11 cellular contexts compared by ENCODE assay signal in the genomic region with DNA sequence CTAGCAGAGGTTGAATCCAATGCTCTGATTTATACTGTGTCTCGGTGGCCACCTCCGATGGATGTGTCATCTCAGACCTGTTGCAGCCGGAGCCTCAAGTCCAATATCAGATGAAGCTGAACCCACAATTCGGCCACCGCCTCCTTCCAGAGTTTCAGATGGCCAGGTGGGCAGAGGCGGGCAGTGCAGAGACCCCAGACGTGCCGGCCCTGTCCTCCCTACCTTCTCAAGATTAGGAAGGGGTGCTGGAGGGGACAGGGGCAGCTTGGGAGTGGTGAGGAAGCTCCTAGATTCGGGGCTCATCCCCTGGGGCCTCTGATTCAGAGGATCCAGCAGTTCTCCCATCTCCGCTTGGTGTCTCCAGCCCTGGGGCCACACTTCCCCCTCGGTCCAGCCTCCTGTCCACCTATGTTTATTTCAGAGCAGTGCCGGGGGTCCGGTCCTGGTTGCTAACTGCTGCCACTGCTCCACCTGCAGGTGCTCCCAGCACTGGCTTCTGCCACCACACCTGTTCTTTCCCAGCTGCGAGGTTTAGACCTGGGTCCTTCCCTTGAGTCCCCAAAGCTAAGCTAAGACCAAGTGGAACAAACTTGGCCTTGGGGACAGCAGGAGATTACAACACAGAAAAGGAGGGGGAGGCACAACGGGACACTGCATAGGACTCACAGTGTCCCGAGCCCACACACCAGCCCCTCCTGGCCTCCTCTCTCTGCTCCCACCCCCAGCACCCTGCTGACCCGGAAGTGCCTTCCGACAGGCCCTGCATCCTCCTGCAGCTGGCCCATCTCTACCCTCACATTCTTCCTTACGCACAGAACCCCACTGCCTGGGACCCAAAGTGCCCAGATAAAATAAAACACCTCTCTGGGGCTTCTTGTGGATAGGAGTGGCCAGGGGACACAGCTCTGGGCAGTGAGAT.
DNase-seq lines count a peak whose midpoint lies in the region; ATAC-seq, FAIRE-seq and TF ChIP-seq lines count a peak whose summit lies in the region.
"Had no signal": no experiment of that assay in that cellular context is flagged by ENCODE, and none has a peak within 500 bp of the region (broad histone marks: within the 10 kb centered on the region; RNA-seq: fewer than 3 reads in every experiment).

No MANE protein-coding gene starts in this region.

- H3K27ac Mint-ChIP-seq in CD4-positive, alpha-beta memory T cell: peak overlapping the region in 3 of 7 donors; percentile 41 to 87 (median 68)
- H3K27ac Mint-ChIP-seq in WTC11: no peak overlapping the region
- H3K27ac Mint-ChIP-seq in naive thymus-derived CD4-positive, alpha-beta T cell: peak overlapping the region in 5 of 9 donors; percentile 36 to 70 (median 52)

- TF ChIP-seq EP300 in esophagus muscularis mucosa (IDR thresholded peaks at IDR 0.05): no peak

- POLR2A ChIA-PET in CD4-positive, alpha-beta memory T cell (lab: Charles Lee; ENCODE audit: partially characterized antibody): no interaction called here
- POLR2A ChIA-PET in WTC11 (lab: Charles Lee): no interaction called here
- POLR2A ChIA-PET in naive thymus-derived CD4-positive, alpha-beta T cell (lab: Charles Lee): no interaction called here

- H3K27me3 ChIP-seq in CD4-positive, alpha-beta memory T cell (ENCODE audit: insufficient read depth, low read length): no peaks in the 10 kb centered on the region
- H3K27me3 ChIP-seq in naive thymus-derived CD4-positive, alpha-beta T cell (ENCODE audit: control insufficient read depth in 2 of 2, insufficient read depth in 2 of 2, low read length in 2 of 2): no peaks in the 10 kb centered on the region
- peaks cover 0 to 38% (median 0%) of the 10 kb centered on the region in 4 donors for H3K27me3 ChIP-seq in esophagus muscularis mucosa

- peaks cover 0 to 2% (median 0%) of the 10 kb centered on the region in 8 donors for H3K9me3 Mint-ChIP-seq in CD4-positive, alpha-beta memory T cell
- H3K9me3 Mint-ChIP-seq in WTC11: no peaks in the 10 kb centered on the region
- H3K9me3 Mint-ChIP-seq in naive thymus-derived CD4-positive, alpha-beta T cell: peaks cover 0 to 5% (median 0%) of the 10 kb centered on the region in 11 donors

- CTCF ChIA-PET in CD4-positive, alpha-beta memory T cell (lab: Charles Lee; ENCODE audit: partially characterized antibody): interaction anchor here (1.0 to 1.5 kb wide), 3 partner anchors 10 to 16 kb away, joined by 3 to 5 read pairs (median 4); no protein-coding TSS in a partner anchor
- CTCF ChIA-PET in WTC11 (lab: Charles Lee): interaction anchor here (0.5 to 1.7 kb wide), 6 partner anchors 9 to 488 kb away, joined by 3 to 14 read pairs (median 5); no protein-coding TSS in a partner anchor
- CTCF ChIA-PET in naive thymus-derived CD4-positive, alpha-beta T cell (lab: Charles Lee): no interaction called here

- TF ChIP-seq CTCF in WTC11 (IDR thresholded peaks at IDR 0.05) (no peak), esophagus muscularis mucosa (IDR thresholded peaks at IDR 0.05) (no peak)

- peaks cover 0 to 6% of the 10 kb centered on the region in 2 donors for H3K36me3 Mint-ChIP-seq in CD4-positive, alpha-beta memory T cell
- H3K36me3 Mint-ChIP-seq in WTC11: no peaks in the 10 kb centered on the region
- H3K36me3 Mint-ChIP-seq in naive thymus-derived CD4-positive, alpha-beta T cell: no peaks in the 10 kb centered on the region

- DNase-seq in CD4-positive, alpha-beta memory T cell: no peak
- DNase-seq in H54 (ENCODE audit: insufficient read length, low spot score) (peak; percentile 84), WTC11 (ENCODE audit: low spot score) (no peak), esophagus muscularis mucosa (ENCODE audit: extremely low spot score) (no peak)
- no peak for DNase-seq in naive thymus-derived CD4-positive, alpha-beta T cell
- DNase-seq: NCI-H187 treated with DMSO at 0.1 percent for 48 hours had no signal

- peaks cover 5 to 20% (median 10%) of the 10 kb centered on the region in 4 donors for H3K4me1 Mint-ChIP-seq in CD4-positive, alpha-beta memory T cell
- H3K4me1 Mint-ChIP-seq in WTC11: peaks cover 27% of the 10 kb centered on the region
- H3K4me1 Mint-ChIP-seq in naive thymus-derived CD4-positive, alpha-beta T cell: peaks cover 5 to 22% (median 14%) of the 10 kb centered on the region in 7 donors

- H3K4me3 Mint-ChIP-seq in CD4-positive, alpha-beta memory T cell: peak overlapping the region; percentile 59 to 95 (median 92)
- peak overlapping the region; percentile 85 for H3K4me3 Mint-ChIP-seq in WTC11
- peak overlapping the region; percentile 56 to 99 (median 94) for H3K4me3 Mint-ChIP-seq in naive thymus-derived CD4-positive, alpha-beta T cell

- intact Hi-C loops in CD4-positive, alpha-beta memory T cell (cut with micrococcal nuclease): loop anchor here (5.0 kb wide), 2 partner anchors 114 to 1551 kb away; a partner anchor contains a TSS
- intact Hi-C loops in naive thymus-derived CD4-positive, alpha-beta T cell (cut with micrococcal nuclease): loop anchor here (5.0 to 10.0 kb wide), 5 partner anchors 166 to 1824 kb away; a partner anchor contains a TSS
- intact Hi-C loops in esophagus muscularis mucosa (cut with DNase I): no loop called here

- peaks cover 3 to 6% of the 10 kb centered on the region in 2 donors for H3K27me3 Mint-ChIP-seq in CD4-positive, alpha-beta memory T cell
- peaks cover 36% of the 10 kb centered on the region for H3K27me3 Mint-ChIP-seq in WTC11 (ENCODE audit: low read depth)
- peaks cover 0 to 32% (median 0%) of the 10 kb centered on the region in 5 donors for H3K27me3 Mint-ChIP-seq in naive thymus-derived CD4-positive, alpha-beta T cell

- ATAC-seq in WTC11: no peak
- no peak for ATAC-seq in naive thymus-derived CD4-positive, alpha-beta T cell
- ATAC-seq in HG03045 (IDR thresholded peaks at IDR 0.05; ENCODE audit: unreplicated experiment): no peak
- ATAC-seq in HG03521 (IDR thresholded peaks at IDR 0.05; ENCODE audit: unreplicated experiment): no peak
- no peak for ATAC-seq in HG03457 (IDR thresholded peaks at IDR 0.05; ENCODE audit: unreplicated experiment)
- ATAC-seq: Panc1 had no signal

- H3K4me3 ChIP-seq in CD4-positive, alpha-beta memory T cell (ENCODE audit: low read length in 2 of 2): no peak overlapping the region
- H3K4me3 ChIP-seq in naive thymus-derived CD4-positive, alpha-beta T cell (ENCODE audit: low read length): no peak overlapping the region
- H3K4me3 ChIP-seq in esophagus muscularis mucosa: no peak overlapping the region

- H3K9me3 ChIP-seq in CD4-positive, alpha-beta memory T cell (ENCODE audit: control insufficient read depth in 1 of 2, low read length in 2 of 2): no peaks in the 10 kb centered on the region
- H3K9me3 ChIP-seq in naive thymus-derived CD4-positive, alpha-beta T cell (ENCODE audit: control insufficient read depth in 2 of 3, low read length in 3 of 3): no peaks in the 10 kb centered on the region
- H3K9me3 ChIP-seq in esophagus muscularis mucosa: no peaks in the 10 kb centered on the region

- H3K4me1 ChIP-seq in CD4-positive, alpha-beta memory T cell (ENCODE audit: insufficient read depth, low read length): peaks cover 15% of the 10 kb centered on the region
- H3K4me1 ChIP-seq in naive thymus-derived CD4-positive, alpha-beta T cell (ENCODE audit: control insufficient read depth in 2 of 2, insufficient read depth in 2 of 2, low read length in 2 of 2): peaks cover 11 to 12% of the 10 kb centered on the region in 2 donors
- H3K4me1 ChIP-seq in esophagus muscularis mucosa: peaks cover 17 to 43% (median 40%) of the 10 kb centered on the region in 4 donors

- TF ChIP-seq POLR2A in H54 (IDR thresholded peaks at IDR 0.05; ENCODE audit: low read depth, low read length): no peak
- no peak for TF ChIP-seq POLR2A in esophagus muscularis mucosa (IDR thresholded peaks at IDR 0.05; ENCODE audit: low read depth)

- no peak for FAIRE-seq in H54 (lab: Jason Lieb, UNC)
- FAIRE-seq: HTR-8/SVneo had no signal

- H3K36me3 ChIP-seq in CD4-positive, alpha-beta memory T cell (ENCODE audit: insufficient read depth, low read length): no peaks in the 10 kb centered on the region
- no peaks in the 10 kb centered on the region for H3K36me3 ChIP-seq in naive thymus-derived CD4-positive, alpha-beta T cell (ENCODE audit: control insufficient read depth in 2 of 3, insufficient read depth in 3 of 3, low read length in 3 of 3)
- H3K36me3 ChIP-seq in esophagus muscularis mucosa: no peaks in the 10 kb centered on the region

- no peak overlapping the region for H3K27ac ChIP-seq in CD4-positive, alpha-beta memory T cell (ENCODE audit: low read depth, low read length)
- H3K27ac ChIP-seq in naive thymus-derived CD4-positive, alpha-beta T cell (ENCODE audit: low read depth, low read length): no peak overlapping the region
- no peak overlapping the region for H3K27ac ChIP-seq in esophagus muscularis mucosa (replicated peaks in 1 of 4)

- 86% methylated on average over 11 of the region's 19 CpGs for WGBS in esophagus muscularis mucosa

TF ChIP-seq in WTC11, 78 proteins besides CTCF, POLR2A, EP300 and RAD21 (continues in another document):
- TF ChIP-seq ATF1 (CRISPR knock-in tag; IDR thresholded peaks at IDR 0.05) (no peak), EMX1 (CRISPR knock-in tag; IDR thresholded peaks at IDR 0.05) (no peak), FOXP1 (CRISPR knock-in tag; IDR thresholded peaks at IDR 0.05; ENCODE audit: borderline replicate concordance) (no peak), NR1H2 (CRISPR knock-in tag; IDR thresholded peaks at IDR 0.05) (no peak), ZBTB21 (CRISPR knock-in tag; IDR thresholded peaks at IDR 0.05; ENCODE audit: borderline replicate concordance) (no peak), GABPB1 (CRISPR knock-in tag; IDR thresholded peaks at IDR 0.05) (no peak)
- TF ChIP-seq, protein P1, sequence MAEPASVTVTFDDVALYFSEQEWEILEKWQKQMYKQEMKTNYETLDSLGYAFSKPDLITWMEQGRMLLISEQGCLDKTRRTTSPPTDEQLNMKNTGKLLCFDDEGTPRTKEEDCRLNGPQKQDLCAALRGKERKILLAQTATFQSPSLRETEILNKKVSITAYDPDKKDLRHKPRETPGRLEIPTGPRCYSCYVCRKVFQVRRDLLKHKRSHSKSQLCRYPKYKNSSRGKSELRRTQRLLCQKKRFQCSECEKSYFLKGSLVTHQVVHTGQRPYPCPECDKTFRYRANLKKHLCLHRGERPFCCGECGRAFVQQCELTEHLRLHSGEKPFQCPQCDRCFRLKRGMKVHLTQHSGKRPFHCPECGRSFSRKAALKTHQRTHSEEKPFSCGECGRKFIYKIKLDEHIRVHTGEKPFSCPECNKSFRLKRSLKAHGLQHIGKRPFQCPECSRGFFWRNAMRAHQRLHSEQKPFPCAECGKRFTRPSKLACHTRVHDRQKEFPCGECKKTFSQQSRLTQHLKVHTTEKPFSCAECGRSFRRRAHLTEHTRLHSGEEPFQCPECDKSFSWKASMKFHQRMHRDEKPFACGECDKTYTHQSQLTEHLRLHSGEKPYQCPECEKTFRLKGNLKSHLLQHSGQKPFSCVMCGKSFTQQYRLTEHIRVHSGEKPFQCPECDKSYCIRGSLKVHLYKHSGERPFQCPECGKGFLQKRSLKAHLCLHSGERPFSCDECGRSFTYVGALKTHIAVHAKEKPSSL (CRISPR knock-in tag; conservative IDR thresholded peaks at IDR 0.05): no peak
